25 cellular contexts compared by ENCODE assay signal in genomic region chrX:97366246-97366645, GRCh38.
DNase-seq lines count a peak whose midpoint lies in the region; ATAC-seq and TF ChIP-seq lines count a peak whose summit lies in the region.
"Had no signal": no experiment of that assay in that cellular context is flagged by ENCODE, and none has a peak within 500 bp of the region (broad histone marks: within the 10 kb centered on the region; RNA-seq: fewer than 3 reads in every experiment).

No MANE protein-coding gene starts in this region.

- TF ChIP-seq EP300 in ovary (IDR thresholded peaks at IDR 0.05), result no peak

- H3K27ac ChIP-seq in Karpas-422 (ENCODE audit: low read length) (peak overlapping the region; percentile 60), lower lobe of right lung (no peak overlapping the region), upper lobe of right lung (no peak overlapping the region), ovary (no peak overlapping the region)
- H3K27ac ChIP-seq: HL-60, PC-9 had no signal

- no peak overlapping the region for H2AFZ ChIP-seq in Karpas-422 (ENCODE audit: low read length)
- H2AFZ ChIP-seq: PC-9 had no signal

- H3K9me2 ChIP-seq in Karpas-422 (replicated peaks; ENCODE audit: insufficient read depth, low read length), result no peaks in the 10 kb centered on the region

- no peaks in the 10 kb centered on the region for H3K27me3 ChIP-seq in Karpas-422 (ENCODE audit: low read length)
- H3K27me3 ChIP-seq in lower lobe of right lung (ENCODE audit: low read depth), result no peaks in the 10 kb centered on the region
- no peaks in the 10 kb centered on the region for H3K27me3 ChIP-seq in upper lobe of right lung
- H3K27me3 ChIP-seq in ovary, result no peaks in the 10 kb centered on the region
- H3K27me3 ChIP-seq: MG63, SJCRH30 had no signal

- H3K79me2 ChIP-seq in Karpas-422 (ENCODE audit: low read length), result no peaks in the 10 kb centered on the region

- DNase-seq in Karpas-422 (no peak), cardiac fibroblast (ENCODE audit: low read depth in 2 of 2) (peak; percentile 3 to 7), lower lobe of right lung (no peak), upper lobe of right lung (no peak), mucosa of descending colon (no peak), ovary (no peak)
- DNase-seq: C1 segment of cervical spinal cord; CD4-positive, alpha-beta memory T cell; COR-L47; GDM1; GOT3; Kasumi-1; MG63; NCI-H1694 treated with DMSO at 0.1 percent for 48 hours; NCI-H2081; NCI-H2227 treated with DMSO at 0.1 percent for 48 hours; NCI-H526 treated with DMSO at 0.1 percent for 48 hours; PC-9 had no signal

- 80 to 92% (median 87%) methylated on average over 3 of the region's 3 CpGs for WGBS in ovary, 3 donors

- H3K4me3 ChIP-seq in Karpas-422 (ENCODE audit: low read length) (no peak overlapping the region), cardiac fibroblast (replicated peaks in 1 of 2; ENCODE audit: low read depth in 2 of 2, low read length in 2 of 2) (no peak overlapping the region), lower lobe of right lung (no peak overlapping the region), upper lobe of right lung (no peak overlapping the region), mucosa of descending colon (no peak overlapping the region), ovary (no peak overlapping the region)
- H3K4me3 ChIP-seq: GM12878, HAP-1, MG63, PC-9, SJCRH30 had no signal

- no peak for TF ChIP-seq CTCF in cardiac fibroblast (IDR thresholded peaks at IDR 0.05; ENCODE audit: low read depth, low read length)
- TF ChIP-seq CTCF in lower lobe of right lung (IDR thresholded peaks at IDR 0.05), result no peak
- TF ChIP-seq CTCF in upper lobe of right lung (IDR thresholded peaks at IDR 0.05), result no peak
- no peak for TF ChIP-seq CTCF in mucosa of descending colon (IDR thresholded peaks at IDR 0.05)
- TF ChIP-seq CTCF in ovary (IDR thresholded peaks at IDR 0.05), result no peak

- H3K9me3 ChIP-seq in Karpas-422 (ENCODE audit: low read length) (no peaks in the 10 kb centered on the region), lower lobe of right lung (no peaks in the 10 kb centered on the region), upper lobe of right lung (no peaks in the 10 kb centered on the region), mucosa of descending colon (no peaks in the 10 kb centered on the region), ovary (no peaks in the 10 kb centered on the region)
- H3K9me3 ChIP-seq: HAP-1, MG63, SJCRH30 had no signal

- H3K36me3 ChIP-seq in Karpas-422 (ENCODE audit: insufficient read depth, low read length), result no peaks in the 10 kb centered on the region
- H3K36me3 ChIP-seq in lower lobe of right lung, result no peaks in the 10 kb centered on the region
- H3K36me3 ChIP-seq in upper lobe of right lung, result no peaks in the 10 kb centered on the region
- H3K36me3 ChIP-seq in mucosa of descending colon (ENCODE audit: low read depth), result no peaks in the 10 kb centered on the region
- no peaks in the 10 kb centered on the region for H3K36me3 ChIP-seq in ovary
- H3K36me3 ChIP-seq: HAP-1, MG63, SJCRH30 had no signal

- peak; percentile 41 to 89 for ATAC-seq in lower lobe of right lung
- peak; percentile 37 for ATAC-seq in upper lobe of right lung
- ATAC-seq in HG02938 (IDR thresholded peaks at IDR 0.05; ENCODE audit: unreplicated experiment), result no peak
- no peak for ATAC-seq in mucosa of descending colon
- ATAC-seq: GM12878, Right ventricle myocardium inferior, SK-N-SH treated with all-trans-retinoic acid at 6 μM for 48 hours had no signal

- H4K20me1 ChIP-seq in Karpas-422 (ENCODE audit: insufficient read depth, low read depth, low read length), result no peaks in the 10 kb centered on the region

- H3K4me2 ChIP-seq in Karpas-422 (ENCODE audit: low read depth, low read length, poor library complexity, severe bottlenecking), result no peak overlapping the region
- H3K4me2 ChIP-seq: PC-9 had no signal

- intact Hi-C loops in lower lobe of right lung (cut with DNase I), result no loop called here
- intact Hi-C loops in upper lobe of right lung (cut with DNase I), result no loop called here
- intact Hi-C loops in mucosa of descending colon (cut with DNase I, micrococcal nuclease), result no loop called here
- intact Hi-C loops in ovary (cut with DNase I), result no loop called here

- no peak overlapping the region for H3K9ac ChIP-seq in Karpas-422 (ENCODE audit: low read length)

- H3K4me1 ChIP-seq in Karpas-422 (ENCODE audit: low read length) (peaks cover 46% of the 10 kb centered on the region), lower lobe of right lung (no peaks in the 10 kb centered on the region), upper lobe of right lung (no peaks in the 10 kb centered on the region), mucosa of descending colon (ENCODE audit: low read depth) (no peaks in the 10 kb centered on the region), ovary (ENCODE audit: insufficient read depth) (no peaks in the 10 kb centered on the region)
- H3K4me1 ChIP-seq: HAP-1, SJCRH30 had no signal

- no peak for TF ChIP-seq POLR2A in ovary (IDR thresholded peaks at IDR 0.05)

Comparison
In these comparisons a context has a peak if more than half of its experiments do, and no peak if none do; other contexts are left out.
1. DNase-seq: peak in cardiac fibroblast (2 of 2); none in Karpas-422 (single experiment), lower lobe of right lung (single experiment), upper lobe of right lung (single experiment), mucosa of descending colon (0 of 3) and ovary (0 of 5).
2. ATAC-seq: peak in lower lobe of right lung (2 of 2) and upper lobe of right lung (single experiment); none in HG02938 (single experiment) and mucosa of descending colon (single experiment).